13 cellular contexts compared by ENCODE assay signal in genomic region chr12:3273409-3273853, GRCh38.
A peak's percentile ranks its signal among the peaks of the same experiment; 100 is the strongest.
DNase-seq lines count a peak whose midpoint lies in the region; ATAC-seq and TF ChIP-seq lines count a peak whose summit lies in the region.
"Had no signal": no experiment of that assay in that cellular context is flagged by ENCODE, and none has a peak within 500 bp of the region (broad histone marks: within the 10 kb centered on the region; RNA-seq: fewer than 3 reads in every experiment).

No MANE protein-coding gene starts in this region.

- no peaks in the 10 kb centered on the region for H3K23me2 ChIP-seq in H9 (ENCODE audit: insufficient read length, low read depth, low read length, poor library complexity, severe bottlenecking)

- H3K9me3 ChIP-seq in H9 (ENCODE audit: control insufficient read depth, low read depth, low read length) (no peaks in the 10 kb centered on the region), RWPE2 (ENCODE audit: severe bottlenecking) (no peaks in the 10 kb centered on the region)
- H3K9me3 ChIP-seq: testis had no signal

- no peaks in the 10 kb centered on the region for H3K79me1 ChIP-seq in H9 (ENCODE audit: insufficient read depth, low read depth, low read length, poor library complexity, severe bottlenecking)

- no peak overlapping the region for H2AFZ ChIP-seq in H9 (ENCODE audit: low read length)

- H3K9ac ChIP-seq in H9 (ENCODE audit: extremely low read depth, insufficient read length, low read length): no peak overlapping the region

- no peak overlapping the region for H2BK12ac ChIP-seq in H9 (ENCODE audit: insufficient read length, low read depth, low read length)

- no CpG with 5 or more reads among the region's 7 CpGs for WGBS in H9 (ENCODE audit: extremely low coverage, insufficient read length, low lambda C conversion rate)

- H4K5ac ChIP-seq in H9 (ENCODE audit: insufficient read length, low read depth, low read length): no peak overlapping the region

- no peak overlapping the region for H3K27ac ChIP-seq in H9 (ENCODE audit: insufficient read length, low read depth, low read length)
- no peak overlapping the region for H3K27ac ChIP-seq in RWPE2 (ENCODE audit: poor library complexity, severe bottlenecking)
- H3K27ac ChIP-seq: testis had no signal

- H2BK5ac ChIP-seq in H9 (ENCODE audit: insufficient read length, low read length): no peak overlapping the region

- H3K4me2 ChIP-seq in H9 (ENCODE audit: insufficient read depth, insufficient read length, low read length): no peak overlapping the region
- H3K4me2 ChIP-seq: smooth muscle cell had no signal

- no peaks in the 10 kb centered on the region for H3K79me2 ChIP-seq in H9 (ENCODE audit: insufficient read depth, low read length)

- no peak overlapping the region for H2BK120ac ChIP-seq in H9 (ENCODE audit: low read depth, low read length, poor library complexity, severe bottlenecking)

- no peak overlapping the region for H3K23ac ChIP-seq in H9 (ENCODE audit: insufficient read length, low read depth, low read length)

- H3K27me3 ChIP-seq in H9 (ENCODE audit: insufficient read depth, low read length) (no peaks in the 10 kb centered on the region), RWPE2 (ENCODE audit: insufficient read depth, poor library complexity, severe bottlenecking) (no peaks in the 10 kb centered on the region)
- H3K27me3 ChIP-seq: testis had no signal

- H3K4ac ChIP-seq in H9 (ENCODE audit: low read depth, low read length): no peak overlapping the region

- no peak for TF ChIP-seq CTCF in H9 (conservative IDR thresholded peaks at IDR 0.05)
- no peak for TF ChIP-seq CTCF in RWPE2 (IDR thresholded peaks at IDR 0.05; ENCODE audit: poor library complexity, severe bottlenecking)

- no peak overlapping the region for H3K4me3 Mint-ChIP-seq in H9
- H3K4me3 Mint-ChIP-seq: activated B cell treated with CpG ODN at 0.5 μM for 24 hours; naive thymus-derived CD8-positive, alpha-beta T cell had no signal

- intact Hi-C loops in sciatic nerve (cut with DNase I): loop anchor here (5.0 kb wide), 1 partner anchor 201 kb away; no protein-coding TSS in a partner anchor

- no peak overlapping the region for H4K8ac ChIP-seq in H9 (replicated peaks; ENCODE audit: insufficient read length, low read depth, low read length)

- no peak overlapping the region for H2AK5ac ChIP-seq in H9 (ENCODE audit: insufficient read length, low read length)

- H4K91ac ChIP-seq in H9 (ENCODE audit: insufficient read length, low read depth, low read length): no peak overlapping the region

- peaks cover 20 to 38% of the 10 kb centered on the region in 2 experiments for H3K4me1 Mint-ChIP-seq in H9

- no peaks in the 10 kb centered on the region for H4K20me1 ChIP-seq in H9 (ENCODE audit: control insufficient read depth, insufficient read depth, insufficient read length)

- no peak overlapping the region for H2BK20ac ChIP-seq in H9 (ENCODE audit: low read depth, low read length, poor library complexity, severe bottlenecking)

- no peaks in the 10 kb centered on the region for H3K27me3 Mint-ChIP-seq in H9 (ENCODE audit: low read depth)

- no peak overlapping the region for H3T11ph ChIP-seq in H9 (ENCODE audit: low read length)

- peak overlapping the region; percentile 31; the same call in 1 of the 2 replicates for H3K14ac ChIP-seq in H9 (ENCODE audit: insufficient read depth, low read length)

- H3K4me3 ChIP-seq in RWPE2 (ENCODE audit: severe bottlenecking): no peak overlapping the region
- H3K4me3 ChIP-seq: smooth muscle cell, testis had no signal

- 0 out of 7 replicates have a peak overlapping the region, but pooled peaks of 1 of the 3 experiments have one; percentile 13 for H3K27ac Mint-ChIP-seq in H9
- H3K27ac Mint-ChIP-seq: activated B cell treated with CpG ODN at 0.5 μM for 24 hours had no signal

- no peak overlapping the region for H2BK15ac ChIP-seq in H9 (ENCODE audit: low read depth, low read length)

- no peak overlapping the region for H3K18ac ChIP-seq in H9 (ENCODE audit: insufficient read length, low read depth, low read length)

- no peaks in the 10 kb centered on the region for H3K36me3 ChIP-seq in RWPE2 (ENCODE audit: low read depth)

- peak; percentile 52 for ATAC-seq in RWPE2 (ENCODE audit: low read depth)
- peak; percentile 58 for ATAC-seq in sciatic nerve
- no peak for ATAC-seq in HG02870 (IDR thresholded peaks at IDR 0.05; ENCODE audit: unreplicated experiment)
- ATAC-seq: naive thymus-derived CD8-positive, alpha-beta T cell had no signal

- no peak for DNase-seq in H9
- DNase-seq in RWPE2 (ENCODE audit: low spot score): no peak
- DNase-seq in glomerular visceral epithelial cell (ENCODE audit: extremely low spot score): peak; percentile 72
- no peak for DNase-seq in sciatic nerve (ENCODE audit: low spot score)
- no peak for DNase-seq in stimulated activated naive CD4-positive, alpha-beta T cell (lab: John Stamatoyannopoulos, UW)
- no peak for DNase-seq in NCI-H82 treated with DMSO at 0.1 percent for 48 hours (lab: John Stamatoyannopoulos, UW; ENCODE audit: unreplicated experiment)
- DNase-seq in stimulated activated CD4-positive, alpha-beta T cell treated with anti-CD3 and anti-CD28 coated beads, Interleukin-4, amount 100 ng/mL, for 4 hours: no peak
- DNase-seq: activated B cell treated with CpG ODN at 0.5 μM for 24 hours; MM.1S; naive thymus-derived CD8-positive, alpha-beta T cell; testis had no signal

- H3K4me1 ChIP-seq in H9 (ENCODE audit: insufficient read depth, low read length): no peaks in the 10 kb centered on the region
- H3K4me1 ChIP-seq in RWPE2 (ENCODE audit: insufficient read depth, poor library complexity, severe bottlenecking): no peaks in the 10 kb centered on the region

- no peaks in the 10 kb centered on the region; a peak in 1 of 7 replicates for H3K36me3 Mint-ChIP-seq in H9 (ENCODE audit: insufficient read depth in 1 of 3, low read depth in 3 of 3)
- H3K36me3 Mint-ChIP-seq: naive thymus-derived CD8-positive, alpha-beta T cell had no signal

- H3K56ac ChIP-seq in H9 (ENCODE audit: insufficient read length, low read depth, low read length): no peak overlapping the region

- H3K9me3 Mint-ChIP-seq in H9: no peaks in the 10 kb centered on the region
- H3K9me3 Mint-ChIP-seq: activated B cell treated with CpG ODN at 0.5 μM for 24 hours; naive thymus-derived CD8-positive, alpha-beta T cell had no signal
